Comparison of ENCODE assay signal across 11 cellular contexts in genomic region chr10:110820321-110820814, GRCh38. TPM values are rescaled to one million over a fixed set of nuclear protein-coding genes. Genes with fewer than 3 reads are reported as not detected.
A peak's percentile ranks its signal among the peaks of the same experiment; 100 is the strongest.
DNase-seq lines count a peak whose midpoint lies in the region; ATAC-seq, FAIRE-seq and TF ChIP-seq lines count a peak whose summit lies in the region.
"Had no signal": no experiment of that assay in that cellular context is flagged by ENCODE, and none has a peak within 500 bp of the region (broad histone marks: within the 10 kb centered on the region; RNA-seq: fewer than 3 reads in every experiment).

No MANE protein-coding gene starts in this region.

- no peak overlapping the region for H3K4me3 Mint-ChIP-seq in astrocyte (ENCODE audit: unreplicated experiment)
- H3K4me3 Mint-ChIP-seq: endodermal cell had no signal

- no peak overlapping the region for H2BK5ac ChIP-seq in trophoblast cell (ENCODE audit: low read depth, low read length, poor library complexity)

- no peaks in the 10 kb centered on the region for H4K20me1 ChIP-seq in astrocyte (ENCODE audit: insufficient read depth, low read length)

- no peak overlapping the region for H3K9ac ChIP-seq in astrocyte (ENCODE audit: low read length)
- H3K9ac ChIP-seq in trophoblast cell (ENCODE audit: low read length), result no peak overlapping the region

- ATAC-seq in GM19395 (IDR thresholded peaks at IDR 0.05; ENCODE audit: unreplicated experiment), result no peak

- H3K4me2 ChIP-seq in astrocyte (ENCODE audit: low read length), result no peak overlapping the region
- no peak overlapping the region for H3K4me2 ChIP-seq in trophoblast cell (ENCODE audit: low read length)

- H2BK120ac ChIP-seq in trophoblast cell (ENCODE audit: insufficient read depth, low read length, poor library complexity), result no peak overlapping the region

- H3K18ac ChIP-seq in trophoblast cell (ENCODE audit: low read length), result no peak overlapping the region

- no peak overlapping the region for H3K27ac ChIP-seq in astrocyte (ENCODE audit: low read depth, low read length)
- peak overlapping the region; percentile 85 for H3K27ac ChIP-seq in left ventricle myocardium inferior (replicated peaks)
- H3K27ac ChIP-seq in trophoblast cell (ENCODE audit: low read depth, low read length), result no peak overlapping the region

- WGBS in trophoblast cell (ENCODE audit: extremely low coverage, insufficient coverage, insufficient read length), result no CpG with 5 or more reads among the region's 8 CpGs

- H3K27me3 ChIP-seq in astrocyte (ENCODE audit: insufficient read depth, low read length) (no peaks in the 10 kb centered on the region), left ventricle myocardium inferior (ENCODE audit: low read depth) (no peaks in the 10 kb centered on the region), trophoblast cell (ENCODE audit: insufficient read depth, low read length) (no peaks in the 10 kb centered on the region)

- intact Hi-C loops in left ventricle myocardium inferior (cut with micrococcal nuclease), result no loop called here

- DNase-seq in AG10803 (ENCODE audit: low read depth) (peak; percentile 67), astrocyte (ENCODE audit: low read depth) (peak; percentile 20), left ventricle myocardium inferior (peak; percentile 56), trophoblast cell (no peak), NCI-H82 treated with DMSO at 0.1 percent for 48 hours (lab: John Stamatoyannopoulos, UW; ENCODE audit: unreplicated experiment) (no peak), DMS153 (lab: John Stamatoyannopoulos, UW) (no peak), NCI-H524 treated with DMSO at 0.1 percent for 48 hours (lab: John Stamatoyannopoulos, UW) (no peak)
- DNase-seq: endodermal cell, T-helper 1 cell had no signal

- H3K4me3 ChIP-seq in AG10803 (ENCODE audit: low read length), result no peak overlapping the region
- H3K4me3 ChIP-seq in astrocyte (ENCODE audit: insufficient read depth, low read depth, low read length), result no peak overlapping the region
- peak overlapping the region; percentile 19 for H3K4me3 ChIP-seq in left ventricle myocardium inferior
- no peak overlapping the region for H3K4me3 ChIP-seq in trophoblast cell (ENCODE audit: low read depth, low read length)

- H3K4me1 Mint-ChIP-seq in astrocyte (ENCODE audit: low read depth, unreplicated experiment), result peaks cover 14% of the 10 kb centered on the region

- H3K36me3 ChIP-seq in astrocyte (ENCODE audit: insufficient read depth, low read length) (no peaks in the 10 kb centered on the region), left ventricle myocardium inferior (peaks cover 17% of the 10 kb centered on the region), trophoblast cell (ENCODE audit: control insufficient read depth in 1 of 2, insufficient read depth in 2 of 2, low read length in 2 of 2) (no peaks in the 10 kb centered on the region)

- H3K9me3 Mint-ChIP-seq in astrocyte (ENCODE audit: unreplicated experiment), result no peaks in the 10 kb centered on the region
- H3K9me3 Mint-ChIP-seq: endodermal cell had no signal

- H3K36me3 Mint-ChIP-seq in astrocyte (ENCODE audit: low read depth, unreplicated experiment), result no peaks in the 10 kb centered on the region

- H3K79me2 ChIP-seq in astrocyte (ENCODE audit: insufficient read depth, low read length), result no peaks in the 10 kb centered on the region
- H3K79me2 ChIP-seq in trophoblast cell (ENCODE audit: control insufficient read depth, insufficient read depth, low read length, poor library complexity), result no peaks in the 10 kb centered on the region

- H2AFZ ChIP-seq in astrocyte (ENCODE audit: low read depth, low read length) (peak overlapping the region; percentile 5), trophoblast cell (ENCODE audit: insufficient read depth, low read length, poor library complexity) (no peak overlapping the region)

- no peak overlapping the region for H3K23ac ChIP-seq in trophoblast cell (ENCODE audit: low read length)

- no peak for FAIRE-seq in astrocyte (lab: Jason Lieb, UNC)
- FAIRE-seq: GM18507 had no signal

- TF ChIP-seq CTCF in AG10803 (conservative IDR thresholded peaks at IDR 0.05; ENCODE audit: low read length), result no peak
- no peak for TF ChIP-seq CTCF in astrocyte (IDR thresholded peaks at IDR 0.05; ENCODE audit: insufficient read depth, low read depth, low read length)
- TF ChIP-seq CTCF in left ventricle myocardium inferior (IDR thresholded peaks at IDR 0.05; ENCODE audit: borderline replicate concordance), result no peak

- H3K9me3 ChIP-seq in astrocyte (ENCODE audit: insufficient read depth, low read depth, low read length) (no peaks in the 10 kb centered on the region), left ventricle myocardium inferior (replicated peaks) (no peaks in the 10 kb centered on the region), trophoblast cell (ENCODE audit: insufficient read depth, low read depth, low read length) (no peaks in the 10 kb centered on the region)

- H2AK5ac ChIP-seq in trophoblast cell (ENCODE audit: low read length), result no peak overlapping the region

- no peak overlapping the region for H4K8ac ChIP-seq in trophoblast cell (ENCODE audit: low read depth, low read length)

- peaks cover 16% of the 10 kb centered on the region for H3K79me1 ChIP-seq in trophoblast cell (ENCODE audit: low read length)

- H3K27me3 Mint-ChIP-seq in astrocyte (ENCODE audit: low read depth, unreplicated experiment), result peaks cover 10% of the 10 kb centered on the region

- no peak overlapping the region for H3K14ac ChIP-seq in trophoblast cell (ENCODE audit: low read length)

- H4K12ac ChIP-seq in trophoblast cell (ENCODE audit: low read depth, low read length), result no peak overlapping the region

- H3K27ac Mint-ChIP-seq in astrocyte (ENCODE audit: unreplicated experiment), result no peak overlapping the region
- H3K27ac Mint-ChIP-seq: endodermal cell had no signal

- peak overlapping the region; percentile 15 for H4K91ac ChIP-seq in trophoblast cell (ENCODE audit: low read depth, low read length)

- peaks cover 2% of the 10 kb centered on the region for H3K4me1 ChIP-seq in astrocyte (ENCODE audit: insufficient read depth, low read length)
- H3K4me1 ChIP-seq in left ventricle myocardium inferior, result peaks cover 100% of the 10 kb centered on the region
- H3K4me1 ChIP-seq in trophoblast cell (ENCODE audit: control insufficient read depth in 1 of 2, insufficient read depth in 2 of 2, low read length in 2 of 2), result peaks cover 23 to 36% of the 10 kb centered on the region in 2 experiments

- H2BK12ac ChIP-seq in trophoblast cell (ENCODE audit: low read length), result peak overlapping the region; percentile 32

- no peak overlapping the region for H3K4ac ChIP-seq in trophoblast cell (ENCODE audit: low read depth, low read length)

RNA-seq across cellular contexts. Expression of gene PDCD4, which starts 51.4 kb away (rescaled TPM):
- total RNA-seq in astrocyte (79.9 and 84.2 TPM in 2 replicates), left ventricle myocardium inferior (86.5 TPM)
- 57.0 and 61.1 TPM in 2 replicates for polyA plus RNA-seq in trophoblast cell (2013)

Comparison
In these comparisons a context has a peak if more than half of its experiments do, and no peak if none do; other contexts are left out.
1. DNase-seq: peak in AG10803 (single experiment), astrocyte (single experiment) and left ventricle myocardium inferior (single experiment); none in trophoblast cell (0 of 2), NCI-H82 treated with DMSO at 0.1 percent for 48 hours (single experiment), DMS153 (single experiment) and NCI-H524 treated with DMSO at 0.1 percent for 48 hours (single experiment).